16 cellular contexts compared by ENCODE assay signal in the genomic region with DNA sequence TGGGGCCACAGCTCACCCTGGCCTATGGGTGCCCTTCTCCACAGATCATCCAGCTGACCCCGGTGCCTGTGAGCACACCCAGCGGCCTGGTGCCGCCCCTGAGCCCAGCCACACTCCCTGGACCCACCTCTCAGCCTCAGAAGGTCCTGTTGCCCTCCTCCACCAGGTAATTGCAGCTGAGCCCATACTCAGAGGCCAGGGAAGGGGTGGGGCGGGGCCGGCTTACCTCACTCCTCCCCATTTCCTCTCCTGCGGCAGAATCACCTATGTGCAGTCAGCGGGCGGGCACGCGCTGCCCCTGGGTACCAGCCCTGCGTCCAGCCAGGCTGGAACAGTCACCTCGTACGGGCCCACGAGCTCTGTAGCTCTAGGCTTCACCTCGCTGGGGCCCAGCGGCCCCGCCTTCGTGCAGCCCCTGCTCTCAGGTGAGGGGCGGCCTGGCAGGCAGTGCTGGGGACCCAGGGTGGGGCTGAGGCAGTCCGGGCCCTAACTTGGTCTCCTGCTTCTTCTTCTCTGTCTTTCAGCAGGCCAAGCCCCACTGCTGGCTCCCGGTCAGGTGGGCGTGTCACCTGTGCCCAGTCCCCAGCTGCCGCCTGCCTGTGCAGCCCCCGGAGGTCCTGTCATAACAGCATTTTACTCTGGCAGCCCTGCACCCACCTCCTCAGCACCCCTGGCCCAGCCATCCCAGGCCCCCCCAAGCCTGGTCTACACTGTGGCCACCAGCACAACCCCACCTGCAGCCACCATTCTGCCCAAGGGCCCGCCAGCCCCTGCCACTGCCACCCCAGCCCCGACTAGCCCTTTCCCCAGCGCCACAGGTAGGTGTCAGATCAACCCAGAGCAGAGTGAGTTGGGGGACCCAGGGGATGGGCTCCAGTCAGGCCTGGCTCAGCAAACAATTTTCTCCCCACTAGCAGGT. TPM values are rescaled to one million over a fixed set of nuclear protein-coding genes. Genes with fewer than 3 reads are reported as not detected.
DNase-seq lines count a peak whose midpoint lies in the region; ATAC-seq, FAIRE-seq and TF ChIP-seq lines count a peak whose summit lies in the region.
"Had no signal": no experiment of that assay in that cellular context is flagged by ENCODE, and none has a peak within 500 bp of the region (broad histone marks: within the 10 kb centered on the region; RNA-seq: fewer than 3 reads in every experiment).

No MANE protein-coding gene starts in this region.

- H3K27ac ChIP-seq in cardiac muscle cell, result peak overlapping the region; percentile 17
- no peak overlapping the region for H3K27ac ChIP-seq in heart left ventricle
- no peak overlapping the region for H3K27ac ChIP-seq in foreskin keratinocyte
- H3K27ac ChIP-seq: HL-60 had no signal

- H3K4me1 Mint-ChIP-seq in type B pancreatic cell (ENCODE audit: unreplicated experiment), result peaks cover 8% of the 10 kb centered on the region

- no peaks in the 10 kb centered on the region for H3K27me3 Mint-ChIP-seq in type B pancreatic cell
- H3K27me3 Mint-ChIP-seq: naive B cell; stimulated activated naive CD8-positive, alpha-beta T cell treated with anti-CD3 and anti-CD28 coated beads, Interleukin-15, Interleukin-2, amounts not matched to agents 100 ng/mL and 50 ng/mL, for 24 hours; T-cell had no signal

- H3K36me3 ChIP-seq in cardiac muscle cell (peaks cover 40% of the 10 kb centered on the region), heart left ventricle (peaks cover 0 to 86% (median 77%) of the 10 kb centered on the region in 9 donors)

- peak overlapping the region; percentile 76 for H3K27ac Mint-ChIP-seq in type B pancreatic cell
- H3K27ac Mint-ChIP-seq: stimulated activated naive CD8-positive, alpha-beta T cell treated with anti-CD3 and anti-CD28 coated beads, Interleukin-15, Interleukin-2, amounts not matched to agents 100 ng/mL and 50 ng/mL, for 24 hours had no signal

- no peak overlapping the region for H3K4me3 Mint-ChIP-seq in type B pancreatic cell
- H3K4me3 Mint-ChIP-seq: naive B cell; stimulated activated naive CD8-positive, alpha-beta T cell treated with anti-CD3 and anti-CD28 coated beads, Interleukin-15, Interleukin-2, amounts not matched to agents 100 ng/mL and 50 ng/mL, for 24 hours; T-cell had no signal

- FAIRE-seq in GM12891 (lab: Jason Lieb, UNC), result no peak

- H3K9me3 Mint-ChIP-seq in type B pancreatic cell, result no peaks in the 10 kb centered on the region
- H3K9me3 Mint-ChIP-seq: naive B cell; stimulated activated naive CD8-positive, alpha-beta T cell treated with anti-CD3 and anti-CD28 coated beads, Interleukin-15, Interleukin-2, amounts not matched to agents 100 ng/mL and 50 ng/mL, for 24 hours; T-cell had no signal

- H3K27me3 ChIP-seq in cardiac muscle cell, result no peaks in the 10 kb centered on the region
- H3K27me3 ChIP-seq in heart left ventricle, result no peaks in the 10 kb centered on the region
- no peaks in the 10 kb centered on the region for H3K27me3 ChIP-seq in foreskin keratinocyte

- intact Hi-C loops in heart left ventricle (cut with DNase I), result loop anchor here in 2 of 10 donors (5.0 to 10.0 kb wide), 2 partner anchors 45 to 158 kb away; partner anchors contain the start of gene POU2F2 (in 1 of the 2)

- H3K9me3 ChIP-seq in cardiac muscle cell (ENCODE audit: low read depth) (no peaks in the 10 kb centered on the region), heart left ventricle (no peaks in the 10 kb centered on the region)

- peaks cover 8% of the 10 kb centered on the region for H3K36me3 Mint-ChIP-seq in type B pancreatic cell

- H3K4me1 ChIP-seq in cardiac muscle cell (ENCODE audit: low read depth) (no peaks in the 10 kb centered on the region), heart left ventricle (no peaks in the 10 kb centered on the region), foreskin keratinocyte (peaks cover 3% of the 10 kb centered on the region)

- DNase-seq in cardiac muscle cell (ENCODE audit: low read depth in 1 of 2, low spot score in 1 of 2) (no peak), heart left ventricle (no peak), foreskin keratinocyte (peak in 1 of 2 donors; percentile 52), type B pancreatic cell (ENCODE audit: extremely low spot score, unreplicated experiment) (no peak), iPS-NIHi7 (ENCODE audit: extremely low spot score) (no peak), GM12891 (ENCODE audit: insufficient read length, low spot score) (no peak)
- DNase-seq: activated CD4-positive, CD25-positive, alpha-beta regulatory T cell; caudate nucleus; Karpas-422; naive B cell; NCI-H2171 treated with DMSO at 0.1 percent for 48 hours; T-cell had no signal

- TF ChIP-seq CTCF in cardiac muscle cell (IDR thresholded peaks at IDR 0.05; ENCODE audit: low read depth, low read length), result no peak
- TF ChIP-seq CTCF in heart left ventricle (IDR thresholded peaks at IDR 0.05), result no peak
- no peak for TF ChIP-seq CTCF in foreskin keratinocyte (conservative IDR thresholded peaks at IDR 0.05)
- TF ChIP-seq CTCF in type B pancreatic cell (conservative IDR thresholded peaks at IDR 0.05), result no peak

- WGBS in heart left ventricle, 4 donors, result 91 to 95% (median 93%) methylated on average over 19 to 27 of the region's 27 CpGs

- TF ChIP-seq POLR2A in heart left ventricle (IDR thresholded peaks at IDR 0.05), result no peak
- TF ChIP-seq POLR2A in GM12891 (IDR thresholded peaks at IDR 0.05; ENCODE audit: low read depth, low read length), result no peak

- ATAC-seq in heart left ventricle, result no peak
- peak; percentile 51 for ATAC-seq in foreskin keratinocyte
- ATAC-seq: T-cell had no signal

- H3K4me3 ChIP-seq in cardiac muscle cell (no peak overlapping the region), heart left ventricle (no peak overlapping the region)

TF ChIP-seq in GM12891, 5 proteins besides CTCF, POLR2A, EP300 and RAD21:
- TF ChIP-seq SPI1 (IDR thresholded peaks at IDR 0.05; ENCODE audit: low read depth, low read length), result no peak
- TF ChIP-seq POLR2AphosphoS5 (IDR thresholded peaks at IDR 0.05; ENCODE audit: low read depth, low read length), result no peak
- TF ChIP-seq POU2F2 (IDR thresholded peaks at IDR 0.05; ENCODE audit: low read depth, low read length), result no peak
- no peak for TF ChIP-seq TAF1 (IDR thresholded peaks at IDR 0.05; ENCODE audit: low read depth, low read length)
- no peak for TF ChIP-seq PAX5 (IDR thresholded peaks at IDR 0.05; ENCODE audit: insufficient read depth, low read length, severe bottlenecking)

RNA-seq across cellular contexts. Expression of gene PRR19, which starts 9.6 kb away (rescaled TPM):
- total RNA-seq in cardiac muscle cell, result 1.3 and 1.4 TPM in 2 replicates
- polyA plus RNA-seq in cardiac muscle cell, result 0.16 and 2.9 TPM in 2 replicates
- total RNA-seq in heart left ventricle, result under 1 TPM in 3 of 9 donors, not detected in 6; 0.16 to 0.53 (median 0.40) TPM
- polyA plus RNA-seq in heart left ventricle, result under 1 TPM in 1 of 2 donors, not detected in 1; 0.17 TPM
- 1.4 and 1.5 TPM in 2 replicates for total RNA-seq in foreskin keratinocyte
- 2.3 TPM in 2 replicates for polyA plus RNA-seq in foreskin keratinocyte
- total RNA-seq in type B pancreatic cell (ENCODE audit: low replicate concordance), result 2.2 and 2.4 TPM in 2 replicates
- 0.40 TPM for polyA plus RNA-seq in GM12891 (2012; ENCODE audit: low read depth, missing spikeins)

RNA-seq across cellular contexts. Expression of gene PAFAH1B3, which starts 10.1 kb away (rescaled TPM):
- total RNA-seq in cardiac muscle cell, result 91.2 and 144 TPM in 2 replicates
- polyA plus RNA-seq in cardiac muscle cell, result 87.9 and 131 TPM in 2 replicates
- total RNA-seq in heart left ventricle, result 1 to 10 TPM; 1.8 to 9.4 (median 2.5) TPM
- 1 to 10 TPM; 4.9 to 9.5 TPM for polyA plus RNA-seq in heart left ventricle
- total RNA-seq in foreskin keratinocyte, result 71.9 and 82.9 TPM in 2 replicates
- polyA plus RNA-seq in foreskin keratinocyte, result 106 and 121 TPM in 2 replicates
- total RNA-seq in type B pancreatic cell (ENCODE audit: low replicate concordance), result 50.3 and 97.4 TPM in 2 replicates
- 25.0 TPM for polyA plus RNA-seq in GM12891 (2012; ENCODE audit: low read depth, missing spikeins)

RNA-seq across cellular contexts. Expression of gene TMEM145, which starts 20.8 kb away (rescaled TPM):
- total RNA-seq in cardiac muscle cell (0.18 and 3.7 TPM in 2 replicates), heart left ventricle (under 1 TPM in 2 of 9 donors, not detected in 7; 0.16 to 0.27 TPM), foreskin keratinocyte (not detected in 2 replicates), type B pancreatic cell (ENCODE audit: low replicate concordance) (0.88 and 3.6 TPM in 2 replicates)
- polyA plus RNA-seq in cardiac muscle cell (0.47 and 3.8 TPM in 2 replicates), heart left ventricle (under 1 TPM; 0.11 to 0.18 TPM), foreskin keratinocyte (0.04 TPM in 1 of 2 replicates, not detected in the other)
- 0.28 TPM for polyA plus RNA-seq in GM12891 (2012; ENCODE audit: low read depth, missing spikeins)
- total RNA-seq: fibroblast of villous mesenchyme, renal cortical epithelial cell, T-cell had no signal

RNA-seq across cellular contexts. Expression of gene CIC, which starts 23.2 kb away (rescaled TPM):
- total RNA-seq in cardiac muscle cell, result 55.5 and 62.9 TPM in 2 replicates
- polyA plus RNA-seq in cardiac muscle cell, result 18.1 and 18.7 TPM in 2 replicates
- total RNA-seq in heart left ventricle, result 10 to 100 TPM; 25.5 to 54.8 (median 35.8) TPM
- polyA plus RNA-seq in heart left ventricle, result 10 to 100 TPM; 27.1 to 27.5 TPM
- 37.4 and 40.7 TPM in 2 replicates for total RNA-seq in foreskin keratinocyte
- 32.2 and 36.1 TPM in 2 replicates for polyA plus RNA-seq in foreskin keratinocyte
- total RNA-seq in type B pancreatic cell (ENCODE audit: low replicate concordance), result 44.8 and 70.3 TPM in 2 replicates
- polyA plus RNA-seq in GM12891 (2012; ENCODE audit: low read depth, missing spikeins), result 18.5 TPM

RNA-seq across cellular contexts. Expression of gene MEGF8, which starts 33.1 kb away (rescaled TPM):
- 81.9 and 102 TPM in 2 replicates for total RNA-seq in cardiac muscle cell
- polyA plus RNA-seq in cardiac muscle cell, result 18.5 and 23.9 TPM in 2 replicates
- total RNA-seq in heart left ventricle, result 10 to 100 TPM; 26.5 to 50.4 (median 36.6) TPM
- 10 to 100 TPM; 22.8 to 23.1 TPM for polyA plus RNA-seq in heart left ventricle
- total RNA-seq in foreskin keratinocyte, result 11.6 and 12.4 TPM in 2 replicates
- polyA plus RNA-seq in foreskin keratinocyte, result 4.5 and 5.7 TPM in 2 replicates
- 30.7 and 49.5 TPM in 2 replicates for total RNA-seq in type B pancreatic cell (ENCODE audit: low replicate concordance)
- polyA plus RNA-seq in GM12891 (2012; ENCODE audit: low read depth, missing spikeins), result 4.0 TPM
